10 cellular contexts compared by ENCODE assay signal in the genomic region with DNA sequence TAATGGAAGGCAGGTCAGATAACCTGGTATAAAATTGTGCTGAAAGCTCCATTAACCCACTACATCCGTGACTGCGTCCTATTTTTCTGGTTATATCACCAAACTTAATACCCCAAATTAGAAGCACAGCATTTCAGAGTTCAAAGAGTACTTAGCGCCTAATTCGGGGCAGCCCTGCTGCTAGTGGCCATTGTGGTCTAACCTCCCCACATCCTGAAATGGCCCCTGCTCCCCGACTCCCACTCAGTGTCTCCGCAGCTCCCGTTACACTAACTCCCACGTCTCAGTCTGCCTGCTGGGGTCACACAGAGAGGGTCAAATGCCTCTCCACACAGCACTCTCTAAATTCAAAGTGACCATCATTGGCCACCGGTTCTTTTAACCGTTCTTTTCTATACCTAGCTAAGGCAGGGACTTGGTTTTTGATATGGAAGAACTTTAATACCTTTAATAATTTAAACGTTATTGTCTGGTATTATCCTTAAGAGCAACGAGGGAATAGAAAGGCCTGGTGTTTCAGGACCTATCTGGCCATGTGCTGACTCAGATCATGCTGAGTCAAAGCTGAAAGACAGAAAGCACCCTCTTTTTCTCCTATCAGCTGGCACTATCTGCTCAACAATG.
DNase-seq lines count a peak whose midpoint lies in the region; ATAC-seq and TF ChIP-seq lines count a peak whose summit lies in the region.
"Had no signal": no experiment of that assay in that cellular context is flagged by ENCODE, and none has a peak within 500 bp of the region (broad histone marks: within the 10 kb centered on the region; RNA-seq: fewer than 3 reads in every experiment).

No MANE protein-coding gene starts in this region.

- peak; percentile 85 for ATAC-seq in GM21529 (IDR thresholded peaks at IDR 0.05; ENCODE audit: unreplicated experiment)
- no peak for ATAC-seq in GM18870 (IDR thresholded peaks at IDR 0.05; ENCODE audit: unreplicated experiment)
- ATAC-seq in GM21723 (IDR thresholded peaks at IDR 0.05; ENCODE audit: unreplicated experiment), result no peak

- H3K9me3 Mint-ChIP-seq in immature natural killer cell, result no peaks in the 10 kb centered on the region

- H3K27me3 Mint-ChIP-seq in immature natural killer cell (ENCODE audit: low read depth in 3 of 3), result peaks cover 0 to 4% (median under 1%) of the 10 kb centered on the region in 3 donors

- H3K79me2 ChIP-seq in KMS-11 (ENCODE audit: insufficient read depth, low read depth), result peaks cover 62% of the 10 kb centered on the region

- H3K4me1 Mint-ChIP-seq in immature natural killer cell, result peaks cover 28 to 63% of the 10 kb centered on the region in 2 donors

- in situ Hi-C loops in GM13977 (cut with MboI; ENCODE audit: low pct_unique_long_range_greater_than_20kb, low sequenced_read_pairs, unreplicated experiment), result no loop called here

- no peak overlapping the region for H2AFZ ChIP-seq in KMS-11 (ENCODE audit: low read depth)

- H3K4me3 ChIP-seq in KMS-11 (IDR thresholded peaks at IDR 0.05; ENCODE audit: insufficient read depth, low read depth, low read length), result no peak overlapping the region

- H3K27ac ChIP-seq in KMS-11, result peak overlapping the region; percentile 92

- H3K9ac ChIP-seq in KMS-11, result no peak overlapping the region

- peaks cover 6 to 15% (median 12%) of the 10 kb centered on the region in 3 donors for H3K36me3 Mint-ChIP-seq in immature natural killer cell

- peak overlapping the region; percentile 86 for H3K4me2 ChIP-seq in KMS-11

- peak overlapping the region in 4 of 6 donors; percentile 28 to 73 (median 49) for H3K27ac Mint-ChIP-seq in immature natural killer cell

- no peak for TF ChIP-seq CTCF in GM13977 (IDR thresholded peaks at IDR 0.05; ENCODE audit: extremely low read depth, insufficient read depth, missing control alignments)
- no peak for TF ChIP-seq CTCF in KMS-11 (conservative IDR thresholded peaks at IDR 0.05; ENCODE audit: low read depth, low read length)

- H3K4me1 ChIP-seq in KMS-11 (ENCODE audit: low read depth, poor library complexity, severe bottlenecking), result peaks cover 96% of the 10 kb centered on the region

- H3K27me3 ChIP-seq in KMS-11 (ENCODE audit: insufficient read depth, low read depth), result no peaks in the 10 kb centered on the region

- peak overlapping the region in 3 of 5 donors; percentile 16 to 47 (median 18) for H3K4me3 Mint-ChIP-seq in immature natural killer cell

- DNase-seq in GM13977 (ENCODE audit: low spot score), result peak; percentile 50
- DNase-seq in immature natural killer cell, result peak in 2 of 3 donors; percentile 14 to 17
- DNase-seq in C1 segment of cervical spinal cord (lab: John Stamatoyannopoulos, UW), result no peak
- DNase-seq in NCI-H774 (lab: John Stamatoyannopoulos, UW), result no peak
- DNase-seq: DMS79, hippocampal formation had no signal

- H3K36me3 ChIP-seq in KMS-11 (ENCODE audit: insufficient read depth), result no peaks in the 10 kb centered on the region; the same call in 1 of the 2 replicates

- no peaks in the 10 kb centered on the region for H4K20me1 ChIP-seq in KMS-11 (ENCODE audit: insufficient read depth)

Comparison
In these comparisons a context has a peak if more than half of its experiments do, and no peak if none do; other contexts are left out.
1. DNase-seq: peak in GM13977 (single experiment) and immature natural killer cell (2 of 3); none in C1 segment of cervical spinal cord (0 of 14) and NCI-H774 (single experiment).